Comparison of ENCODE assay signal across 1 cellular context in the genomic region with DNA sequence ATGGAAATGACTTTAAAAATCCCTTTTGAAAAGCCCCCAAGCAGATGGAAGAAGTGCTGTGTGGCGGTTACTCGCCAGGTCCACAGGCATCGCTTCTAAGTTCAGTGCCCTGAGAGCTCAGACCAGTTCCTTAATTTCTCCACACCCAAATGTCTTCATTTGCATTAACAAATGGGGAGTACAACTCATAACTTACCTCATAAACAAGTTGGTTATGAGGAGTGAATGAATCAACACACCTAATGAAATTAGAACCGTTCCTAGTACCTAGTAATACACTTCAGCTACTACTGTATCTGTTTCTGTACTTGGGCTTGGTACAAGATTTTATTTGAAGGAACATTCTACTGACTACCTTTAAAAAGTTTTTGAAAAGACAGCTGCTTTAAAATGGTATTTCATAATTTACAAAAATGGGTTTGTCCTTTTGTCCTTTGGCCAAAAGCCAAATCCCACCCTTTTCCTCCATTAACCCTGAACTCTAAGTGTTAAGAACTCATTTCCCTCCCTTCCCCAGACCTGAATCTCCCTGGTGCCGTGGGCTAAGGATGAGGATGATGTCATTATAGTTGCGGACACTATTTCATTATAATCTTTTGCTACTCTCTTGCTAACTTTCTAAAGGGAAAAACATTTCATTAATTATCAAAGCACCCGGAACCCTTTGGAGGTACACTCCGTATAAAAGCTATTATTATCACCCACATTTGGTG.
TF ChIP-seq lines count a peak whose summit lies in the region.

No MANE protein-coding gene starts in this region.

TF ChIP-seq in GM23338, 12 proteins besides CTCF, POLR2A, EP300 and RAD21 (continued from another document):
- TF ChIP-seq, protein P1, sequence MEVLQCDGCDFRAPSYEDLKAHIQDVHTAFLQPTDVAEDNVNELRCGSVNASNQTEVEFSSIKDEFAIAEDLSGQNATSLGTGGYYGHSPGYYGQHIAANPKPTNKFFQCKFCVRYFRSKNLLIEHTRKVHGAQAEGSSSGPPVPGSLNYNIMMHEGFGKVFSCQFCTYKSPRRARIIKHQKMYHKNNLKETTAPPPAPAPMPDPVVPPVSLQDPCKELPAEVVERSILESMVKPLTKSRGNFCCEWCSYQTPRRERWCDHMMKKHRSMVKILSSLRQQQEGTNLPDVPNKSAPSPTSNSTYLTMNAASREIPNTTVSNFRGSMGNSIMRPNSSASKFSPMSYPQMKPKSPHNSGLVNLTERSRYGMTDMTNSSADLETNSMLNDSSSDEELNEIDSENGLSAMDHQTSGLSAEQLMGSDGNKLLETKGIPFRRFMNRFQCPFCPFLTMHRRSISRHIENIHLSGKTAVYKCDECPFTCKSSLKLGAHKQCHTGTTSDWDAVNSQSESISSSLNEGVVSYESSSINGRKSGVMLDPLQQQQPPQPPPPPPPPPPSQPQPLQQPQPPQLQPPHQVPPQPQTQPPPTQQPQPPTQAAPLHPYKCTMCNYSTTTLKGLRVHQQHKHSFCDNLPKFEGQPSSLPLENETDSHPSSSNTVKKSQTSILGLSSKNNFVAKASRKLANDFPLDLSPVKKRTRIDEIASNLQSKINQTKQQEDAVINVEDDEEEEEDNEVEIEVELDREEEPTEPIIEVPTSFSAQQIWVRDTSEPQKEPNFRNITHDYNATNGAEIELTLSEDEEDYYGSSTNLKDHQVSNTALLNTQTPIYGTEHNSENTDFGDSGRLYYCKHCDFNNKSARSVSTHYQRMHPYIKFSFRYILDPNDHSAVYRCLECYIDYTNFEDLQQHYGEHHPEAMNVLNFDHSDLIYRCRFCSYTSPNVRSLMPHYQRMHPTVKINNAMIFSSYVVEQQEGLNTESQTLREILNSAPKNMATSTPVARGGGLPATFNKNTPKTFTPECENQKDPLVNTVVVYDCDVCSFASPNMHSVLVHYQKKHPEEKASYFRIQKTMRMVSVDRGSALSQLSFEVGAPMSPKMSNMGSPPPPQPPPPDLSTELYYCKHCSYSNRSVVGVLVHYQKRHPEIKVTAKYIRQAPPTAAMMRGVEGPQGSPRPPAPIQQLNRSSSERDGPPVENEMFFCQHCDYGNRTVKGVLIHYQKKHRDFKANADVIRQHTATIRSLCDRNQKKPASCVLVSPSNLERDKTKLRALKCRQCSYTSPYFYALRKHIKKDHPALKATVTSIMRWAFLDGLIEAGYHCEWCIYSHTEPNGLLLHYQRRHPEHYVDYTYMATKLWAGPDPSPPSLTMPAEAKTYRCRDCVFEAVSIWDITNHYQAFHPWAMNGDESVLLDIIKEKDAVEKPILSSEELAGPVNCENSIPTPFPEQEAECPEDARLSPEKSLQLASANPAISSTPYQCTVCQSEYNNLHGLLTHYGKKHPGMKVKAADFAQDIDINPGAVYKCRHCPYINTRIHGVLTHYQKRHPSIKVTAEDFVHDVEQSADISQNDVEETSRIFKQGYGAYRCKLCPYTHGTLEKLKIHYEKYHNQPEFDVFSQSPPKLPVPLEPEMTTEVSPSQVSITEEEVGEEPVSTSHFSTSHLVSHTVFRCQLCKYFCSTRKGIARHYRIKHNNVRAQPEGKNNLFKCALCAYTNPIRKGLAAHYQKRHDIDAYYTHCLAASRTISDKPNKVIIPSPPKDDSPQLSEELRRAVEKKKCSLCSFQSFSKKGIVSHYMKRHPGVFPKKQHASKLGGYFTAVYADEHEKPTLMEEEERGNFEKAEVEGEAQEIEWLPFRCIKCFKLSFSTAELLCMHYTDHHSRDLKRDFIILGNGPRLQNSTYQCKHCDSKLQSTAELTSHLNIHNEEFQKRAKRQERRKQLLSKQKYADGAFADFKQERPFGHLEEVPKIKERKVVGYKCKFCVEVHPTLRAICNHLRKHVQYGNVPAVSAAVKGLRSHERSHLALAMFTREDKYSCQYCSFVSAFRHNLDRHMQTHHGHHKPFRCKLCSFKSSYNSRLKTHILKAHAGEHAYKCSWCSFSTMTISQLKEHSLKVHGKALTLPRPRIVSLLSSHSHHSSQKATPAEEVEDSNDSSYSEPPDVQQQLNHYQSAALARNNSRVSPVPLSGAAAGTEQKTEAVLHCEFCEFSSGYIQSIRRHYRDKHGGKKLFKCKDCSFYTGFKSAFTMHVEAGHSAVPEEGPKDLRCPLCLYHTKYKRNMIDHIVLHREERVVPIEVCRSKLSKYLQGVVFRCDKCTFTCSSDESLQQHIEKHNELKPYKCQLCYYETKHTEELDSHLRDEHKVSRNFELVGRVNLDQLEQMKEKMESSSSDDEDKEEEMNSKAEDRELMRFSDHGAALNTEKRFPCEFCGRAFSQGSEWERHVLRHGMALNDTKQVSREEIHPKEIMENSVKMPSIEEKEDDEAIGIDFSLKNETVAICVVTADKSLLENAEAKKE (CRISPR knock-in tag; IDR thresholded peaks at IDR 0.05): no peak
- no peak for TF ChIP-seq ZNF331 (CRISPR knock-in tag; IDR thresholded peaks at IDR 0.05; ENCODE audit: low read depth)
TF ChIP-seq in GM23338: peak in this region for 0.
